ENCODE assay signal across 16 cellular contexts in the genomic region with DNA sequence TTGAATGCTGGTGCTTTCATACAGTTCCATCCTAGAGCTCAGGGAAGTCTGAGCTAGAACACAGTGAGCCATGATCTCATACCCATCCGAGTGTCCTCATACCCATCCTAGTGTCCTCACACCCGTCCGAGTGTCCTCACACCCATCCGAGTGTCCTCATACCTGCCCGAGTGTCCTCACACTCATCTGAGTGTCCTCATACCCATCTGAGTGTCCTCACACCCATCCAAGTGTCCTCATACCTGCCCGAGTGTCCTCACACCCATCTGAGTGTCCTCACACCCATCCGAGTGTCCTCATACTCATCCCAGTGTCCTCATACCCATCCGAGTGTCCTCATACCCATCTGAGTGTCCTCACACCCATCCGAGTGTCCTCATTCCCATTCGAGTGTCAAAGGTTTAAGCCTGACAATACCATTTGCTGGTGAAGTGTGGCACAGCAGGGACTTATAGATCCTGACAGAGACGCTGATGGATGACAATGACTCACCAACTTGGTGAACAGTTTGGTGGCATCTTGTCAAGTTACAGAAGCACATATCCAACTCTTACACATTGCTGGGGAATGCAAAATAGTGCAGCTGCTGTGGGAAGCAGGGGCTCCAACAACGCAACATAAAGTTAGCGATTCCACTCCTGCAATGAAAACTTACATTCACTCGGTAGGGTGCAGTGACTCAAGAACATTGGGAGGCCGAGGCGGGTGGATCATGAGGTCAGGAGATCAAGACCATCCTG.
DNase-seq lines count a peak whose midpoint lies in the region; ATAC-seq, FAIRE-seq and TF ChIP-seq lines count a peak whose summit lies in the region.
"Had no signal": no experiment of that assay in that cellular context is flagged by ENCODE, and none has a peak within 500 bp of the region (broad histone marks: within the 10 kb centered on the region; RNA-seq: fewer than 3 reads in every experiment).

No MANE protein-coding gene starts in this region.

- TF ChIP-seq POLR2A in breast epithelium (IDR thresholded peaks at IDR 0.05) (no peak), GM12892 (IDR thresholded peaks at IDR 0.05; ENCODE audit: low read depth, low read length) (no peak)

- H3K4me3 Mint-ChIP-seq in MCF 10A (ENCODE audit: unreplicated experiment) = no peak overlapping the region
- no peak overlapping the region for H3K4me3 Mint-ChIP-seq in activated CD4-positive, alpha-beta T cell treated with anti-CD3 and anti-CD28 coated beads for 36 hours
- H3K4me3 Mint-ChIP-seq: activated naive CD8-positive, alpha-beta T cell treated with anti-CD3 and anti-CD28 coated beads, Interleukin-2, amount 10 ng/mL, durations not matched to agents 7 days and 5 days; naive thymus-derived CD8-positive, alpha-beta T cell had no signal

- TF ChIP-seq CTCF in MCF 10A (IDR thresholded peaks at IDR 0.05; ENCODE audit: unreplicated experiment) (no peak), breast epithelium (IDR thresholded peaks at IDR 0.05) (no peak), fibroblast of villous mesenchyme (IDR thresholded peaks at IDR 0.05; ENCODE audit: insufficient read depth, low read depth, low read length) (no peak)

- peaks cover 11 to 26% of the 10 kb centered on the region in 2 donors for H3K9me3 ChIP-seq in breast epithelium

- DNase-seq in MCF 10A (ENCODE audit: unreplicated experiment) (peak; percentile 51), breast epithelium (ENCODE audit: low spot score in 2 of 2) (no peak), fibroblast of villous mesenchyme (ENCODE audit: low read depth) (peak; percentile 65), ureter (ENCODE audit: low spot score) (peak; percentile 7), GM12892 (ENCODE audit: insufficient read length) (no peak), NCI-H774 (lab: John Stamatoyannopoulos, UW) (no peak)
- DNase-seq in activated CD4-positive, alpha-beta T cell treated with anti-CD3 and anti-CD28 coated beads for 36 hours = no peak
- DNase-seq: activated naive CD8-positive, alpha-beta T cell treated with anti-CD3 and anti-CD28 coated beads, Interleukin-2, amount 10 ng/mL, durations not matched to agents 7 days and 5 days; DMS79 treated with DMSO at 0.1 percent for 48 hours; gastrocnemius medialis; H7; left colon; NCI-H1436; tibial artery had no signal

- H3K27me3 Mint-ChIP-seq in MCF 10A (ENCODE audit: insufficient read depth, unreplicated experiment) = peaks cover 52% of the 10 kb centered on the region
- no peaks in the 10 kb centered on the region for H3K27me3 Mint-ChIP-seq in activated CD4-positive, alpha-beta T cell treated with anti-CD3 and anti-CD28 coated beads for 36 hours
- H3K27me3 Mint-ChIP-seq: activated naive CD8-positive, alpha-beta T cell treated with anti-CD3 and anti-CD28 coated beads, Interleukin-2, amount 10 ng/mL, durations not matched to agents 7 days and 5 days had no signal

- BruUV-seq in MCF 10A (replicated peaks; lab: Mats Ljungman, UMichigan) = no TSS peak

- no peaks in the 10 kb centered on the region for H3K36me3 ChIP-seq in breast epithelium
- H3K36me3 ChIP-seq: gastrocnemius medialis, tibial artery had no signal

- no peak overlapping the region for H3K4me3 ChIP-seq in breast epithelium
- H3K4me3 ChIP-seq in fibroblast of villous mesenchyme (ENCODE audit: low read depth, low read length) = no peak overlapping the region
- H3K4me3 ChIP-seq: gastrocnemius medialis, tibial artery had no signal

- no peaks in the 10 kb centered on the region for H3K4me1 ChIP-seq in breast epithelium
- H3K4me1 ChIP-seq: gastrocnemius medialis, tibial artery had no signal

- peaks cover 8% of the 10 kb centered on the region for H3K9me3 Mint-ChIP-seq in MCF 10A (ENCODE audit: unreplicated experiment)
- H3K9me3 Mint-ChIP-seq in activated CD4-positive, alpha-beta T cell treated with anti-CD3 and anti-CD28 coated beads for 36 hours (ENCODE audit: low read depth) = peaks cover 2% of the 10 kb centered on the region

- H3K27ac ChIP-seq in breast epithelium = no peak overlapping the region
- H3K27ac ChIP-seq: gastrocnemius medialis, tibial artery had no signal

- no peak for FAIRE-seq in GM12892 (lab: Jason Lieb, UNC)

- POLR2A ChIA-PET in MCF 10A (lab: Yijun Ruan, JAX) = no interaction called here
- POLR2A ChIA-PET in activated CD4-positive, alpha-beta T cell treated with anti-CD3 and anti-CD28 coated beads for 36 hours (lab: Charles Lee) = no interaction called here

- intact Hi-C loops in MCF 10A (cut with micrococcal nuclease) (no loop called here), breast epithelium (cut with DNase I; ENCODE audit: low total_unique reads) (no loop called here)
- intact Hi-C loops in activated CD4-positive, alpha-beta T cell treated with anti-CD3 and anti-CD28 coated beads for 36 hours (cut with DNase I, micrococcal nuclease) = no loop called here

- peak; percentile 36; the same call in 2 of the 3 replicates for ATAC-seq in SK-N-SH treated with all-trans-retinoic acid at 6 μM for 48 hours
- ATAC-seq in activated CD4-positive, alpha-beta T cell treated with anti-CD3 and anti-CD28 coated beads for 36 hours = no peak
- ATAC-seq: gastrocnemius medialis; left colon; naive thymus-derived CD8-positive, alpha-beta T cell had no signal

- CTCF ChIA-PET in MCF 10A (lab: Yijun Ruan, JAX) = interaction anchor here (0.6 kb wide), 1 partner anchor 16 kb away, joined by 4 read pairs; no protein-coding TSS in a partner anchor
- CTCF ChIA-PET in activated CD4-positive, alpha-beta T cell treated with anti-CD3 and anti-CD28 coated beads for 36 hours (lab: Charles Lee) = no interaction called here

- no peaks in the 10 kb centered on the region for H3K36me3 Mint-ChIP-seq in MCF 10A (ENCODE audit: insufficient read depth, unreplicated experiment)
- H3K36me3 Mint-ChIP-seq in activated CD4-positive, alpha-beta T cell treated with anti-CD3 and anti-CD28 coated beads for 36 hours (ENCODE audit: low read depth) = peaks cover 2% of the 10 kb centered on the region
- H3K36me3 Mint-ChIP-seq: activated naive CD8-positive, alpha-beta T cell treated with anti-CD3 and anti-CD28 coated beads, Interleukin-2, amount 10 ng/mL, durations not matched to agents 7 days and 5 days had no signal

- H3K27ac Mint-ChIP-seq in MCF 10A (ENCODE audit: low read depth, unreplicated experiment) = no peak overlapping the region
- no peak overlapping the region for H3K27ac Mint-ChIP-seq in activated CD4-positive, alpha-beta T cell treated with anti-CD3 and anti-CD28 coated beads for 36 hours
- H3K27ac Mint-ChIP-seq: activated naive CD8-positive, alpha-beta T cell treated with anti-CD3 and anti-CD28 coated beads, Interleukin-2, amount 10 ng/mL, durations not matched to agents 7 days and 5 days had no signal

- no peaks in the 10 kb centered on the region for H3K4me1 Mint-ChIP-seq in MCF 10A (ENCODE audit: insufficient read depth, unreplicated experiment)
- peaks cover 2% of the 10 kb centered on the region for H3K4me1 Mint-ChIP-seq in activated CD4-positive, alpha-beta T cell treated with anti-CD3 and anti-CD28 coated beads for 36 hours

- H3K27me3 ChIP-seq in breast epithelium = no peaks in the 10 kb centered on the region
- H3K27me3 ChIP-seq: tibial artery had no signal

TF ChIP-seq in SK-N-SH treated with all-trans-retinoic acid at 6 μM for 48 hours, 23 proteins besides CTCF, POLR2A, EP300 and RAD21 (continues in another document):
- TF ChIP-seq ARNTL (CRISPR knock-in tag; IDR thresholded peaks at IDR 0.05; ENCODE audit: borderline replicate concordance, low read depth) (no peak), OSR1 (CRISPR knock-in tag; IDR thresholded peaks at IDR 0.05) (no peak), TOX (CRISPR knock-in tag; IDR thresholded peaks at IDR 0.05; ENCODE audit: borderline replicate concordance) (no peak), ZC3H10 (CRISPR knock-in tag; IDR thresholded peaks at IDR 0.05) (no peak), BACH2 (CRISPR knock-in tag; IDR thresholded peaks at IDR 0.05; ENCODE audit: borderline replicate concordance) (no peak), CSDC2 (CRISPR knock-in tag; IDR thresholded peaks at IDR 0.05) (no peak), GLIS3 (CRISPR knock-in tag; IDR thresholded peaks at IDR 0.05) (no peak), PPARA (CRISPR knock-in tag; IDR thresholded peaks at IDR 0.05; ENCODE audit: borderline replicate concordance) (no peak), ZFP30 (CRISPR knock-in tag; IDR thresholded peaks at IDR 0.05) (no peak)
- TF ChIP-seq, protein P1, sequence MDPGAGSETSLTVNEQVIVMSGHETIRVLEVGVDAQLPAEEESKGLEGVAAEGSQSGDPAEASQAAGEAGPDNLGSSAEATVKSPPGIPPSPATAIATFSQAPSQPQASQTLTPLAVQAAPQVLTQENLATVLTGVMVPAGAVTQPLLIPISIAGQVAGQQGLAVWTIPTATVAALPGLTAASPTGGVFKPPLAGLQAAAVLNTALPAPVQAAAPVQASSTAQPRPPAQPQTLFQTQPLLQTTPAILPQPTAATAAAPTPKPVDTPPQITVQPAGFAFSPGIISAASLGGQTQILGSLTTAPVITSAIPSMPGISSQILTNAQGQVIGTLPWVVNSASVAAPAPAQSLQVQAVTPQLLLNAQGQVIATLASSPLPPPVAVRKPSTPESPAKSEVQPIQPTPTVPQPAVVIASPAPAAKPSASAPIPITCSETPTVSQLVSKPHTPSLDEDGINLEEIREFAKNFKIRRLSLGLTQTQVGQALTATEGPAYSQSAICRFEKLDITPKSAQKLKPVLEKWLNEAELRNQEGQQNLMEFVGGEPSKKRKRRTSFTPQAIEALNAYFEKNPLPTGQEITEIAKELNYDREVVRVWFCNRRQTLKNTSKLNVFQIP (CRISPR knock-in tag; IDR thresholded peaks at IDR 0.05; ENCODE audit: borderline replicate concordance, low read depth) = no peak
- TF ChIP-seq, protein P2, sequence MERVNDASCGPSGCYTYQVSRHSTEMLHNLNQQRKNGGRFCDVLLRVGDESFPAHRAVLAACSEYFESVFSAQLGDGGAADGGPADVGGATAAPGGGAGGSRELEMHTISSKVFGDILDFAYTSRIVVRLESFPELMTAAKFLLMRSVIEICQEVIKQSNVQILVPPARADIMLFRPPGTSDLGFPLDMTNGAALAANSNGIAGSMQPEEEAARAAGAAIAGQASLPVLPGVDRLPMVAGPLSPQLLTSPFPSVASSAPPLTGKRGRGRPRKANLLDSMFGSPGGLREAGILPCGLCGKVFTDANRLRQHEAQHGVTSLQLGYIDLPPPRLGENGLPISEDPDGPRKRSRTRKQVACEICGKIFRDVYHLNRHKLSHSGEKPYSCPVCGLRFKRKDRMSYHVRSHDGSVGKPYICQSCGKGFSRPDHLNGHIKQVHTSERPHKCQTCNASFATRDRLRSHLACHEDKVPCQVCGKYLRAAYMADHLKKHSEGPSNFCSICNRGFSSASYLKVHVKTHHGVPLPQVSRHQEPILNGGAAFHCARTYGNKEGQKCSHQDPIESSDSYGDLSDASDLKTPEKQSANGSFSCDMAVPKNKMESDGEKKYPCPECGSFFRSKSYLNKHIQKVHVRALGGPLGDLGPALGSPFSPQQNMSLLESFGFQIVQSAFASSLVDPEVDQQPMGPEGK (CRISPR knock-in tag; IDR thresholded peaks at IDR 0.05; ENCODE audit: borderline replicate concordance) = no peak

Comparison
In these comparisons a context has a peak if more than half of its experiments do, and no peak if none do; other contexts are left out.
1. DNase-seq: peak in MCF 10A (single experiment), fibroblast of villous mesenchyme (single experiment) and ureter (single experiment); none in breast epithelium (0 of 2), GM12892 (single experiment), NCI-H774 (single experiment) and activated CD4-positive, alpha-beta T cell treated with anti-CD3 and anti-CD28 coated beads for 36 hours (single experiment).